Comparison of ENCODE assay signal across 8 cellular contexts in genomic region chr20:47358052-47358671, GRCh38. TPM values are rescaled to one million over a fixed set of nuclear protein-coding genes. Genes with fewer than 3 reads are reported as not detected.
DNase-seq lines count a peak whose midpoint lies in the region; ATAC-seq and TF ChIP-seq lines count a peak whose summit lies in the region.

No MANE protein-coding gene starts in this region.

- H3K4me2 ChIP-seq in BLaER1 treated with 17β-estradiol and CSF1 and Interleukin-3, amounts not matched to agents 10 nM and 100 nM: peak overlapping the region; percentile 90 to 100 (median 97)

- H3K36me3 ChIP-seq in BLaER1 treated with 17β-estradiol and CSF1 and Interleukin-3, amounts not matched to agents 10 nM and 100 nM: no peaks in the 10 kb centered on the region; a peak in 3 of 22 replicates
- H3K36me3 ChIP-seq in ectodermal cell (ENCODE audit: control insufficient read depth, insufficient read depth, low read length): no peaks in the 10 kb centered on the region

- peak overlapping the region; percentile 64 to 80 (median 74) for H3K4me3 Mint-ChIP-seq in nephron

- no peak for TF ChIP-seq POLR2A in NB4 (IDR thresholded peaks at IDR 0.05; ENCODE audit: extremely low read depth, insufficient read length)

- no peaks in the 10 kb centered on the region for H3K9me3 ChIP-seq in BLaER1 treated with 17β-estradiol and CSF1 and Interleukin-3, amounts not matched to agents 10 nM and 100 nM (replicated peaks in 1 of 11)
- no peaks in the 10 kb centered on the region for H3K9me3 ChIP-seq in ectodermal cell (ENCODE audit: control insufficient read depth, low read length)

- peaks cover 69 to 85% (median 76%) of the 10 kb centered on the region in 10 experiments for H3K4me1 ChIP-seq in BLaER1 treated with 17β-estradiol and CSF1 and Interleukin-3, amounts not matched to agents 10 nM and 100 nM
- peaks cover 78% of the 10 kb centered on the region for H3K4me1 ChIP-seq in ectodermal cell (ENCODE audit: control insufficient read depth, insufficient read depth, low read length)

- H3K4me3 ChIP-seq in BLaER1 treated with 17β-estradiol and CSF1 and Interleukin-3, amounts not matched to agents 10 nM and 100 nM: peak overlapping the region in 8 of 10 experiments; percentile 29 to 75 (median 65); a peak in 11 of 20 replicates
- H3K4me3 ChIP-seq in NB4 (ENCODE audit: low read depth, low read length) (peak overlapping the region; percentile 54), ectodermal cell (ENCODE audit: insufficient read depth, low read depth, low read length) (no peak overlapping the region)

- H3K9ac ChIP-seq in BLaER1 treated with 17β-estradiol and CSF1 and Interleukin-3, amounts not matched to agents 10 nM and 100 nM: peak overlapping the region; percentile 87 to 96 (median 91)

- no peaks in the 10 kb centered on the region for H3K27me3 ChIP-seq in BLaER1 treated with 17β-estradiol and CSF1 and Interleukin-3, amounts not matched to agents 10 nM and 100 nM
- H3K27me3 ChIP-seq in ectodermal cell (ENCODE audit: control insufficient read depth, insufficient read depth, low read length, poor library complexity, severe bottlenecking): no peaks in the 10 kb centered on the region

- no peak for TF ChIP-seq CTCF in NB4 (IDR thresholded peaks at IDR 0.05; ENCODE audit: low read depth, low read length)
- TF ChIP-seq CTCF in nephron (IDR thresholded peaks at IDR 0.05; ENCODE audit: unreplicated experiment in 3 of 3): no peak

- peak overlapping the region; percentile 91 to 100 (median 98) for H3K27ac ChIP-seq in BLaER1 treated with 17β-estradiol and CSF1 and Interleukin-3, amounts not matched to agents 10 nM and 100 nM
- peak overlapping the region; percentile 96 for H3K27ac ChIP-seq in ectodermal cell (ENCODE audit: insufficient read depth, low read depth, low read length, poor library complexity, severe bottlenecking)

- WGBS in ectodermal cell, 2 experiments: 62 to 67% methylated on average over 14 of the region's 14 CpGs

- DNase-seq in NB4 (ENCODE audit: low read depth): no peak
- no peak for DNase-seq in T-helper 9 cell
- no peak for DNase-seq in AML-193 (lab: John Stamatoyannopoulos, UW)
- DNase-seq in NCI-H345 treated with DMSO at 0.1 percent for 48 hours (lab: John Stamatoyannopoulos, UW; ENCODE audit: unreplicated experiment): no peak

- H3K4me1 Mint-ChIP-seq in nephron: peaks cover 55% of the 10 kb centered on the region

- H3K36me3 Mint-ChIP-seq in nephron (ENCODE audit: low read depth): no peaks in the 10 kb centered on the region

- H3K27me3 Mint-ChIP-seq in nephron (ENCODE audit: low read depth): no peaks in the 10 kb centered on the region

- no peaks in the 10 kb centered on the region for H4K20me1 ChIP-seq in BLaER1 treated with 17β-estradiol and CSF1 and Interleukin-3, amounts not matched to agents 10 nM and 100 nM

- no peak for ATAC-seq in HG03139 (IDR thresholded peaks at IDR 0.05; ENCODE audit: unreplicated experiment)

- H3K9me3 Mint-ChIP-seq in nephron: no peaks in the 10 kb centered on the region

- no peak overlapping the region for H3K27ac Mint-ChIP-seq in nephron

RNA-seq across cellular contexts. Expression of gene ZMYND8, which starts 1.7 kb away (rescaled TPM):
- polyA plus RNA-seq in ectodermal cell (2013, experiment 1 of 4): 69.3 TPM
- 67.7 TPM for polyA plus RNA-seq in ectodermal cell (2013, experiment 2 of 4)
- polyA plus RNA-seq in ectodermal cell (2013, experiment 3 of 4): 51.1 TPM
- polyA plus RNA-seq in ectodermal cell (2013, experiment 4 of 4): 46.2 TPM
